ENCODE assay signal across 8 cellular contexts in genomic region chr1:16155537-16156410, GRCh38. TPM values are rescaled to one million over a fixed set of nuclear protein-coding genes. Genes with fewer than 3 reads are reported as not detected.
DNase-seq lines count a peak whose midpoint lies in the region; FAIRE-seq and TF ChIP-seq lines count a peak whose summit lies in the region.

TSS of gene EPHA2 (minus strand) at chr1:16156069. CDS start at chr1:16155932, 137 bp downstream.

- no peaks in the 10 kb centered on the region; the same call in 1 of the 2 replicates for H3K9me3 ChIP-seq in AG04450 (ENCODE audit: control insufficient read depth, insufficient read depth, low read length)
- H3K9me3 ChIP-seq in esophagus (ENCODE audit: control insufficient read depth in 2 of 2, insufficient read depth in 1 of 2, low read depth in 1 of 2, low read length in 1 of 2) = no peaks in the 10 kb centered on the region
- H3K9me3 ChIP-seq in transverse colon = no peaks in the 10 kb centered on the region

- TF ChIP-seq POLR2A in H54 (IDR thresholded peaks at IDR 0.05; ENCODE audit: low read depth, low read length) (peak; percentile 95), transverse colon (IDR thresholded peaks at IDR 0.05) (peak; percentile 94)

- no peak for TF ChIP-seq CTCF in AG04450 (IDR thresholded peaks at IDR 0.05; ENCODE audit: low read depth, low read length)
- TF ChIP-seq CTCF in transverse colon (IDR thresholded peaks at IDR 0.05) = no peak

- in situ Hi-C loops in transverse colon (cut with MboI; ENCODE audit: low pct_ligation_motif_present in 1 of 4, low pct_unique_long_range_greater_than_20kb in 1 of 4, low sequenced_read_pairs in 3 of 4) = no loop called here

- intact Hi-C loops in transverse colon (cut with DNase I; ENCODE audit: low total_unique reads) = no loop called here

- 4 to 7% methylated on average over 75 to 89 of the region's 89 CpGs for WGBS in esophagus, 2 donors
- 9% methylated on average over 40 of the region's 89 CpGs; no CpG with 5 or more reads in 1 of the 2 donors for WGBS in transverse colon (ENCODE audit: low coverage in 1 of 2), 2 donors

- CTCF ChIA-PET in AG04450 (lab: Charles Lee) = interaction anchor here (0.6 to 7.8 kb wide), 9 partner anchors 7 to 155 kb away, joined by 3 to 81 read pairs (median 5); partner anchors contain the start of gene FAM131C

- H3K4me3 ChIP-seq in AG04450 (ENCODE audit: low read depth, low read length) (peak within 1 kb of the TSS; percentile 88), esophagus (ENCODE audit: low read depth in 1 of 2, low read length in 2 of 2) (peak within 1 kb of the TSS; percentile 72 to 83), transverse colon (peak within 1 kb of the TSS; percentile 65 to 87 (median 78))

- H3K27ac ChIP-seq in AG04450 (ENCODE audit: low read depth, low read length) (peak within 1 kb of the TSS; percentile 80), esophagus (ENCODE audit: low read depth in 2 of 2, low read length in 1 of 2) (peak within 1 kb of the TSS; percentile 88 to 94), transverse colon (peak within 1 kb of the TSS; percentile 85 to 95 (median 91))

- POLR2A ChIA-PET in AG04450 (lab: Yijun Ruan, JAX) = interaction anchor here (1.5 to 2.9 kb wide), 4 partner anchors 9 to 14 kb away, joined by 3 to 22 read pairs (median 8); no protein-coding TSS in a partner anchor

- H3K36me3 ChIP-seq in esophagus (ENCODE audit: control insufficient read depth in 2 of 2, insufficient read depth in 2 of 2, low read length in 1 of 2) (peaks cover 0 to 6% of the 10 kb centered on the region in 2 donors), transverse colon (no peaks in the 10 kb centered on the region)

- H3K4me1 ChIP-seq in esophagus (ENCODE audit: control insufficient read depth in 2 of 2, insufficient read depth in 2 of 2, low read length in 1 of 2) = peaks cover 8 to 17% of the 10 kb centered on the region in 2 donors
- peaks cover 21 to 61% (median 35%) of the 10 kb centered on the region in 4 donors for H3K4me1 ChIP-seq in transverse colon

- DNase-seq in AG04450 (ENCODE audit: low read depth, low spot score) (peak; percentile 55), H54 (ENCODE audit: insufficient read length, low spot score) (peak; percentile 64), T1000 (lab: John Stamatoyannopoulos, UW) (peak; percentile 91), mesenteric fat pad (ENCODE audit: low spot score) (peak; percentile 94), transverse colon (peak; percentile 94), germinal center (ENCODE audit: low spot score) (no peak), NCI-H187 (lab: John Stamatoyannopoulos, UW) (no peak)

- no peak for FAIRE-seq in H54 (lab: Jason Lieb, UNC)

- TF ChIP-seq EP300 in transverse colon (IDR thresholded peaks at IDR 0.05; ENCODE audit: low read depth) = peak; percentile 2

- no peaks in the 10 kb centered on the region for H3K27me3 ChIP-seq in AG04450 (ENCODE audit: control insufficient read depth, insufficient read depth, low read length)
- H3K27me3 ChIP-seq in esophagus (ENCODE audit: control insufficient read depth in 1 of 2, insufficient read depth in 2 of 2, low read length in 2 of 2) = no peaks in the 10 kb centered on the region
- H3K27me3 ChIP-seq in transverse colon = no peaks in the 10 kb centered on the region

RNA-seq across cellular contexts. Expression of gene EPHA2, which starts in this region (rescaled TPM):
- polyA plus RNA-seq in AG04450 (2011; rRNA removed) = 19.1 and 26.0 TPM in 2 replicates
- polyA minus RNA-seq in AG04450 (2011; rRNA and poly(A)+ RNA removed) = 40.4 and 54.9 TPM in 2 replicates
- polyA plus RNA-seq in esophagus = 100 to 1,000 TPM; 111 to 133 TPM
- 17.6 TPM for total RNA-seq in mesenteric fat pad
- 10 to 100 TPM in 3 of 4 donors, 1 to 10 TPM in 1; 2.6 to 68.8 (median 30.5) TPM for total RNA-seq in transverse colon

Comparison
In these comparisons a context has a peak if more than half of its experiments do, and no peak if none do; other contexts are left out.
1. DNase-seq: peak in AG04450 (single experiment), H54 (single experiment), T1000 (single experiment), mesenteric fat pad (single experiment) and transverse colon (single experiment); none in germinal center (single experiment) and NCI-H187 (0 of 2).
2. Peak in every context shown above with its lines, with median percentiles within 50 percentile points of each other: H3K27ac ChIP-seq and H3K4me3 ChIP-seq.